ENCODE assay signal across 1 cellular context in the genomic region with DNA sequence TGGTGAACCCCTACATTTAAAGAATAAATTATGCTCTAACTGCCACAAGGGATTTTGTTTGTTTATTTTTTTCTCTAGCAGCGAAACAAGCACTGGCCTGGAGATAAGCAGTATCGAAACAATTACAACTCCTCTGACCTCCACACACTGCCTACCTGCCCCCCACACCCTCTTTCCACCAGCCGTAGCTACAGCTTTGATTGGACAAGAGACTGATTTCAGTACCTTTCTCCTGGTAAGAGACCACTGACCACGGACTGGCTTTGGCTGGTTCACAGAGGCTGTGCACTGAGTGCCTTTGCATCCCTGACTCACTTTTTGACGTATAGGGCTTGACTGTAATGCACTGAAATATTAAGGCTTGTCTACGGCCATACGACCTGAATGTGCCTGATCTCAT.
TF ChIP-seq lines count a peak whose summit lies in the region.

No MANE protein-coding gene starts in this region.

TF ChIP-seq in HepG2, 621 proteins besides CTCF, POLR2A, EP300 and RAD21:
- no peak for TF ChIP-seq ZFP36L2 (CRISPR knock-in tag; IDR thresholded peaks at IDR 0.05)
- TF ChIP-seq, protein P1, sequence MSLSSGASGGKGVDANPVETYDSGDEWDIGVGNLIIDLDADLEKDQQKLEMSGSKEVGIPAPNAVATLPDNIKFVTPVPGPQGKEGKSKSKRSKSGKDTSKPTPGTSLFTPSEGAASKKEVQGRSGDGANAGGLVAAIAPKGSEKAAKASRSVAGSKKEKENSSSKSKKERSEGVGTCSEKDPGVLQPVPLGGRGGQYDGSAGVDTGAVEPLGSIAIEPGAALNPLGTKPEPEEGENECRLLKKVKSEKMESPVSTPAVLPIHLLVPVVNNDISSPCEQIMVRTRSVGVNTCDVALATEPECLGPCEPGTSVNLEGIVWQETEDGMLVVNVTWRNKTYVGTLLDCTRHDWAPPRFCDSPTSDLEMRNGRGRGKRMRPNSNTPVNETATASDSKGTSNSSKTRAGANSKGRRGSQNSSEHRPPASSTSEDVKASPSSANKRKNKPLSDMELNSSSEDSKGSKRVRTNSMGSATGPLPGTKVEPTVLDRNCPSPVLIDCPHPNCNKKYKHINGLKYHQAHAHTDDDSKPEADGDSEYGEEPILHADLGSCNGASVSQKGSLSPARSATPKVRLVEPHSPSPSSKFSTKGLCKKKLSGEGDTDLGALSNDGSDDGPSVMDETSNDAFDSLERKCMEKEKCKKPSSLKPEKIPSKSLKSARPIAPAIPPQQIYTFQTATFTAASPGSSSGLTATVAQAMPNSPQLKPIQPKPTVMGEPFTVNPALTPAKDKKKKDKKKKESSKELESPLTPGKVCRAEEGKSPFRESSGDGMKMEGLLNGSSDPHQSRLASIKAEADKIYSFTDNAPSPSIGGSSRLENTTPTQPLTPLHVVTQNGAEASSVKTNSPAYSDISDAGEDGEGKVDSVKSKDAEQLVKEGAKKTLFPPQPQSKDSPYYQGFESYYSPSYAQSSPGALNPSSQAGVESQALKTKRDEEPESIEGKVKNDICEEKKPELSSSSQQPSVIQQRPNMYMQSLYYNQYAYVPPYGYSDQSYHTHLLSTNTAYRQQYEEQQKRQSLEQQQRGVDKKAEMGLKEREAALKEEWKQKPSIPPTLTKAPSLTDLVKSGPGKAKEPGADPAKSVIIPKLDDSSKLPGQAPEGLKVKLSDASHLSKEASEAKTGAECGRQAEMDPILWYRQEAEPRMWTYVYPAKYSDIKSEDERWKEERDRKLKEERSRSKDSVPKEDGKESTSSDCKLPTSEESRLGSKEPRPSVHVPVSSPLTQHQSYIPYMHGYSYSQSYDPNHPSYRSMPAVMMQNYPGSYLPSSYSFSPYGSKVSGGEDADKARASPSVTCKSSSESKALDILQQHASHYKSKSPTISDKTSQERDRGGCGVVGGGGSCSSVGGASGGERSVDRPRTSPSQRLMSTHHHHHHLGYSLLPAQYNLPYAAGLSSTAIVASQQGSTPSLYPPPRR (CRISPR knock-in tag; IDR thresholded peaks at IDR 0.05; ENCODE audit: borderline replicate concordance) = no peak
- no peak for TF ChIP-seq RBFOX2 (IDR thresholded peaks at IDR 0.05; ENCODE audit: low read depth, low read length)
- TF ChIP-seq, protein P2, sequence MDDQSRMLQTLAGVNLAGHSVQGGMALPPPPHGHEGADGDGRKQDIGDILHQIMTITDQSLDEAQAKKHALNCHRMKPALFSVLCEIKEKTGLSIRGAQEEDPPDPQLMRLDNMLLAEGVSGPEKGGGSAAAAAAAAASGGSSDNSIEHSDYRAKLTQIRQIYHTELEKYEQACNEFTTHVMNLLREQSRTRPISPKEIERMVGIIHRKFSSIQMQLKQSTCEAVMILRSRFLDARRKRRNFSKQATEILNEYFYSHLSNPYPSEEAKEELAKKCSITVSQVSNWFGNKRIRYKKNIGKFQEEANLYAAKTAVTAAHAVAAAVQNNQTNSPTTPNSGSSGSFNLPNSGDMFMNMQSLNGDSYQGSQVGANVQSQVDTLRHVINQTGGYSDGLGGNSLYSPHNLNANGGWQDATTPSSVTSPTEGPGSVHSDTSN (CRISPR knock-in tag; IDR thresholded peaks at IDR 0.05; ENCODE audit: borderline replicate concordance) = no peak
- TF ChIP-seq, protein P3, sequence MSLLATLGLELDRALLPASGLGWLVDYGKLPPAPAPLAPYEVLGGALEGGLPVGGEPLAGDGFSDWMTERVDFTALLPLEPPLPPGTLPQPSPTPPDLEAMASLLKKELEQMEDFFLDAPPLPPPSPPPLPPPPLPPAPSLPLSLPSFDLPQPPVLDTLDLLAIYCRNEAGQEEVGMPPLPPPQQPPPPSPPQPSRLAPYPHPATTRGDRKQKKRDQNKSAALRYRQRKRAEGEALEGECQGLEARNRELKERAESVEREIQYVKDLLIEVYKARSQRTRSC (CRISPR knock-in tag; IDR thresholded peaks at IDR 0.05; ENCODE audit: low read depth) = no peak
- no peak for TF ChIP-seq ZEB1 (IDR thresholded peaks at IDR 0.05; ENCODE audit: insufficient replicate concordance, low read depth)
- TF ChIP-seq HOXA9 (CRISPR knock-in tag; IDR thresholded peaks at IDR 0.05; ENCODE audit: borderline replicate concordance) = no peak
